ENCODE assay signal across 7 cellular contexts in genomic region chr2:31318360-31319336, GRCh38.
DNase-seq lines count a peak whose midpoint lies in the region; ATAC-seq and TF ChIP-seq lines count a peak whose summit lies in the region.

No MANE protein-coding gene starts in this region.

- no peak overlapping the region for H2AFZ ChIP-seq in fibroblast of lung (ENCODE audit: low read length)

- H3K4me2 ChIP-seq in fibroblast of lung (ENCODE audit: extremely low read depth, insufficient read depth, low read length), result peak overlapping the region; percentile 73

- H4K20me1 ChIP-seq in fibroblast of lung (ENCODE audit: control insufficient read depth, extremely low read depth, insufficient read depth, low read length), result no peaks in the 10 kb centered on the region

- H3K9ac ChIP-seq in fibroblast of lung (ENCODE audit: insufficient read depth, low read length), result no peak overlapping the region

- H3K9me3 ChIP-seq in fibroblast of lung (ENCODE audit: control insufficient read depth, insufficient read depth, low read depth, low read length), result no peaks in the 10 kb centered on the region

- no peak for TF ChIP-seq CTCF in VCaP (conservative IDR thresholded peaks at IDR 0.05)
- no peak for TF ChIP-seq CTCF in fibroblast of lung (conservative IDR thresholded peaks at IDR 0.05 in 1 of 2, IDR thresholded peaks at IDR 0.05 in 1 of 2; ENCODE audit: low read depth in 1 of 2, low read length in 2 of 2)

- H3K79me2 ChIP-seq in fibroblast of lung (ENCODE audit: control insufficient read depth, insufficient read depth, low read length), result no peaks in the 10 kb centered on the region

- DNase-seq in fibroblast of lung (ENCODE audit: low read depth in 2 of 2), result peak; percentile 77 to 94
- DNase-seq in stimulated activated CD4-positive, alpha-beta T cell treated with anti-CD3 and anti-CD28 coated beads, Interleukin-4, amount 100 ng/mL, for 4 hours, result peak; percentile 8 to 33
- no peak for DNase-seq in SK-N-DZ (ENCODE audit: low spot score)
- DNase-seq in ureter (ENCODE audit: low spot score), result no peak

- no peak overlapping the region for H3K4me3 ChIP-seq in fibroblast of lung (replicated peaks in 1 of 4; ENCODE audit: control extremely low read depth in 1 of 4, insufficient read depth in 1 of 4, low read depth in 3 of 4, low read length in 4 of 4)

- H3K36me3 ChIP-seq in fibroblast of lung (ENCODE audit: control insufficient read depth, insufficient read depth, low read length), result no peaks in the 10 kb centered on the region

- peaks cover 10% of the 10 kb centered on the region for H3K4me1 ChIP-seq in fibroblast of lung (ENCODE audit: control insufficient read depth, extremely low read depth, insufficient read depth, low read length)

- peak overlapping the region; percentile 61 for H3K27ac ChIP-seq in VCaP
- peak overlapping the region; percentile 66 for H3K27ac ChIP-seq in fibroblast of lung (ENCODE audit: insufficient read depth, low read length)

- H3K27me3 ChIP-seq in fibroblast of lung (ENCODE audit: control insufficient read depth, insufficient read depth, low read length), result no peaks in the 10 kb centered on the region

- ATAC-seq in GM19043 (IDR thresholded peaks at IDR 0.05; ENCODE audit: low read depth, unreplicated experiment) (peak; percentile 68), HG03196 (IDR thresholded peaks at IDR 0.05; ENCODE audit: unreplicated experiment) (peak; percentile 63)

Comparison
In these comparisons a context has a peak if more than half of its experiments do, and no peak if none do; other contexts are left out.
1. DNase-seq: peak in fibroblast of lung (2 of 2) and stimulated activated CD4-positive, alpha-beta T cell treated with anti-CD3 and anti-CD28 coated beads, Interleukin-4, amount 100 ng/mL, for 4 hours (2 of 2); none in SK-N-DZ (single experiment) and ureter (single experiment).